In the genomic region with DNA sequence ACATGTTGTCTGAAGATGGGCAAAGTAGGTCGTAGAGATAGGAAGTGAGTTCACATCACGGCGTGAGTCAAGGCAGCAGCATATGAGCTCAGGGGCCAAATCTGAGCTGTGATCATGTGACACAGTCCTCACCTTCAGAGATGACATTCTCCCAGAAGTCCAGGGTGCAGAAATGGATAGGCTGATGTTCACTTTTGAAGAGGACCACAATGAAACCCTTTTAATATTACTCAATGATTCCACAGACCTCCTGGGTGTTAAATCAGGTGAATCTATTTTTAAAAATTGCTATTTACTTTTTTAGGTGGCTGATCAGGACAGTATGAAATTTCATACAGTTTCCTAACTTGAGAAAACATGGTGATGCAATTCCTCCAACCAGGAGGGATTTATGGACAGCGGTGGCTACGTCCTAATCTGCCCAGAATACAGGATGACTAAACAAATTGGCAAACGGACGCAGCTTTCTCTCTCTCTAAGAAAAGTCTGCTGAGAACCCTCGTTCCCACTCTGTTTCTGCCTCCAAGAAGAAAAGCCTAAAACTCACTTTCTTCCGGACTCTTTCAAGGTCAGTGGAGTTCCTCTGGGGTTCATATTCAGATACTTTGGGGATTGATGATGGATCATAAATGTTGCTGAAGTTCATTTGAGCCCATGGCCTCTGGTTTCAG, we compare ENCODE assay signal across 9 cellular contexts. TPM values are rescaled to one million over a fixed set of nuclear protein-coding genes. Genes with fewer than 3 reads are reported as not detected.
DNase-seq lines count a peak whose midpoint lies in the region; ATAC-seq and TF ChIP-seq lines count a peak whose summit lies in the region.
"Had no signal": no experiment of that assay in that cellular context is flagged by ENCODE, and none has a peak within 500 bp of the region (broad histone marks: within the 10 kb centered on the region; RNA-seq: fewer than 3 reads in every experiment).

No MANE protein-coding gene starts in this region.

- DNase-seq in activated CD4-positive, alpha-beta T cell treated with anti-CD3 and anti-CD28 coated beads for 48 hours, result peak; percentile 39
- DNase-seq in activated CD4-positive, alpha-beta T cell treated with anti-CD3 and anti-CD28 coated beads, Interleukin-2, amount 10 ng/mL, durations not matched to agents 7 days and 5 days, result no peak
- no peak for DNase-seq in activated CD4-positive, alpha-beta memory T cell treated with anti-CD3 and anti-CD28 coated beads, Interleukin-2, amount 10 ng/mL, durations not matched to agents 7 days and 5 days
- peak; percentile 98 for DNase-seq in fibroblast of villous mesenchyme (ENCODE audit: low read depth)
- no peak for DNase-seq in stimulated activated effector memory CD8-positive, alpha-beta T cell treated with anti-CD3 and anti-CD28 coated beads, Interleukin-12 subunit alpha, Interleukin-12 subunit beta, amount 100 ng/mL, for 72 hours (ENCODE audit: low spot score in 2 of 2)

- no peak for TF ChIP-seq POLR2A in GM18505 (IDR thresholded peaks at IDR 0.05; ENCODE audit: borderline replicate concordance, extremely low read depth, insufficient read depth, insufficient read length)

- H3K4me3 ChIP-seq in fibroblast of villous mesenchyme (ENCODE audit: low read depth, low read length), result peak overlapping the region; percentile 27
- H3K4me3 ChIP-seq: BLaER1 had no signal

- CTCF ChIA-PET in activated CD4-positive, alpha-beta T cell treated with anti-CD3 and anti-CD28 coated beads, Interleukin-2, amount 10 ng/mL, durations not matched to agents 7 days and 5 days (lab: Charles Lee), result no interaction called here
- CTCF ChIA-PET in activated CD4-positive, alpha-beta memory T cell treated with anti-CD3 and anti-CD28 coated beads, Interleukin-2, amount 10 ng/mL, durations not matched to agents 7 days and 5 days (lab: Charles Lee), result interaction anchor here (0.7 kb wide), 1 partner anchor 874 kb away, joined by 3 read pairs; no protein-coding TSS in a partner anchor

- no peak for TF ChIP-seq CTCF in fibroblast of villous mesenchyme (IDR thresholded peaks at IDR 0.05; ENCODE audit: insufficient read depth, low read depth, low read length)

- H3K36me3 Mint-ChIP-seq in activated CD4-positive, alpha-beta T cell treated with anti-CD3 and anti-CD28 coated beads, Interleukin-2, amount 10 ng/mL, durations not matched to agents 7 days and 5 days (ENCODE audit: low read depth), result no peaks in the 10 kb centered on the region
- peaks cover 3% of the 10 kb centered on the region for H3K36me3 Mint-ChIP-seq in activated CD4-positive, alpha-beta memory T cell treated with anti-CD3 and anti-CD28 coated beads, Interleukin-2, amount 10 ng/mL, durations not matched to agents 7 days and 5 days (ENCODE audit: low read depth)
- peaks cover 14% of the 10 kb centered on the region for H3K36me3 Mint-ChIP-seq in stimulated activated effector memory CD8-positive, alpha-beta T cell treated with anti-CD3 and anti-CD28 coated beads, Interleukin-12 subunit alpha, Interleukin-12 subunit beta, amount 100 ng/mL, for 72 hours

- H3K27ac Mint-ChIP-seq in activated CD4-positive, alpha-beta T cell treated with anti-CD3 and anti-CD28 coated beads, Interleukin-2, amount 10 ng/mL, durations not matched to agents 7 days and 5 days, result no peak overlapping the region
- H3K27ac Mint-ChIP-seq in activated CD4-positive, alpha-beta memory T cell treated with anti-CD3 and anti-CD28 coated beads, Interleukin-2, amount 10 ng/mL, durations not matched to agents 7 days and 5 days, result peak overlapping the region; percentile 87
- peak overlapping the region; percentile 90 for H3K27ac Mint-ChIP-seq in stimulated activated effector memory CD8-positive, alpha-beta T cell treated with anti-CD3 and anti-CD28 coated beads, Interleukin-12 subunit alpha, Interleukin-12 subunit beta, amount 100 ng/mL, for 72 hours

- peaks cover 29% of the 10 kb centered on the region for H3K4me1 Mint-ChIP-seq in activated CD4-positive, alpha-beta T cell treated with anti-CD3 and anti-CD28 coated beads, Interleukin-2, amount 10 ng/mL, durations not matched to agents 7 days and 5 days
- H3K4me1 Mint-ChIP-seq in activated CD4-positive, alpha-beta memory T cell treated with anti-CD3 and anti-CD28 coated beads, Interleukin-2, amount 10 ng/mL, durations not matched to agents 7 days and 5 days, result peaks cover 29% of the 10 kb centered on the region
- H3K4me1 Mint-ChIP-seq in stimulated activated effector memory CD8-positive, alpha-beta T cell treated with anti-CD3 and anti-CD28 coated beads, Interleukin-12 subunit alpha, Interleukin-12 subunit beta, amount 100 ng/mL, for 72 hours, result peaks cover 23% of the 10 kb centered on the region

- ATAC-seq in stimulated activated effector memory CD8-positive, alpha-beta T cell treated with anti-CD3 and anti-CD28 coated beads, Interleukin-12 subunit alpha, Interleukin-12 subunit beta, amount 100 ng/mL, for 72 hours, result peak; percentile 48
- ATAC-seq in HG02623 (IDR thresholded peaks at IDR 0.05; ENCODE audit: unreplicated experiment) (no peak), GM18505 (IDR thresholded peaks at IDR 0.05; ENCODE audit: unreplicated experiment) (no peak), GM21390 (IDR thresholded peaks at IDR 0.05; ENCODE audit: unreplicated experiment) (no peak)

- no peaks in the 10 kb centered on the region for H3K27me3 Mint-ChIP-seq in activated CD4-positive, alpha-beta T cell treated with anti-CD3 and anti-CD28 coated beads, Interleukin-2, amount 10 ng/mL, durations not matched to agents 7 days and 5 days
- no peaks in the 10 kb centered on the region for H3K27me3 Mint-ChIP-seq in activated CD4-positive, alpha-beta memory T cell treated with anti-CD3 and anti-CD28 coated beads, Interleukin-2, amount 10 ng/mL, durations not matched to agents 7 days and 5 days

- H3K9me3 Mint-ChIP-seq in activated CD4-positive, alpha-beta T cell treated with anti-CD3 and anti-CD28 coated beads, Interleukin-2, amount 10 ng/mL, durations not matched to agents 7 days and 5 days, result no peaks in the 10 kb centered on the region
- H3K9me3 Mint-ChIP-seq in activated CD4-positive, alpha-beta memory T cell treated with anti-CD3 and anti-CD28 coated beads, Interleukin-2, amount 10 ng/mL, durations not matched to agents 7 days and 5 days, result no peaks in the 10 kb centered on the region
- H3K9me3 Mint-ChIP-seq in stimulated activated effector memory CD8-positive, alpha-beta T cell treated with anti-CD3 and anti-CD28 coated beads, Interleukin-12 subunit alpha, Interleukin-12 subunit beta, amount 100 ng/mL, for 72 hours, result no peaks in the 10 kb centered on the region

- POLR2A ChIA-PET in activated CD4-positive, alpha-beta T cell treated with anti-CD3 and anti-CD28 coated beads, Interleukin-2, amount 10 ng/mL, durations not matched to agents 7 days and 5 days (lab: Charles Lee), result no interaction called here
- POLR2A ChIA-PET in activated CD4-positive, alpha-beta memory T cell treated with anti-CD3 and anti-CD28 coated beads, Interleukin-2, amount 10 ng/mL, durations not matched to agents 7 days and 5 days (lab: Charles Lee), result interaction anchor here (1.2 to 2.4 kb wide), 2 partner anchors 12 to 14 kb away, joined by 3 to 6 read pairs; no protein-coding TSS in a partner anchor

- H3K4me3 Mint-ChIP-seq in activated CD4-positive, alpha-beta T cell treated with anti-CD3 and anti-CD28 coated beads, Interleukin-2, amount 10 ng/mL, durations not matched to agents 7 days and 5 days, result no peak overlapping the region
- H3K4me3 Mint-ChIP-seq in activated CD4-positive, alpha-beta memory T cell treated with anti-CD3 and anti-CD28 coated beads, Interleukin-2, amount 10 ng/mL, durations not matched to agents 7 days and 5 days, result no peak overlapping the region
- H3K4me3 Mint-ChIP-seq in stimulated activated effector memory CD8-positive, alpha-beta T cell treated with anti-CD3 and anti-CD28 coated beads, Interleukin-12 subunit alpha, Interleukin-12 subunit beta, amount 100 ng/mL, for 72 hours, result peak overlapping the region; percentile 53

RNA-seq across cellular contexts. Expression of a gene that starts 34.4 kb away (rescaled TPM):
- total RNA-seq in activated CD4-positive, alpha-beta T cell treated with anti-CD3 and anti-CD28 coated beads, Interleukin-2, amount 10 ng/mL, durations not matched to agents 7 days and 5 days, result under 1 TPM; 0.67 to 0.71 TPM
- total RNA-seq in activated CD4-positive, alpha-beta memory T cell treated with anti-CD3 and anti-CD28 coated beads, Interleukin-2, amount 10 ng/mL, durations not matched to agents 7 days and 5 days, result under 1 TPM; 0.60 to 0.78 TPM
- total RNA-seq in fibroblast of villous mesenchyme, result 3.2 and 6.0 TPM in 2 replicates

Comparison
In these comparisons a context has a peak if more than half of its experiments do, and no peak if none do; other contexts are left out.
1. DNase-seq: peak in activated CD4-positive, alpha-beta T cell treated with anti-CD3 and anti-CD28 coated beads for 48 hours (single experiment) and fibroblast of villous mesenchyme (single experiment); none in activated CD4-positive, alpha-beta T cell treated with anti-CD3 and anti-CD28 coated beads, Interleukin-2, amount 10 ng/mL, durations not matched to agents 7 days and 5 days (single experiment), activated CD4-positive, alpha-beta memory T cell treated with anti-CD3 and anti-CD28 coated beads, Interleukin-2, amount 10 ng/mL, durations not matched to agents 7 days and 5 days (single experiment) and stimulated activated effector memory CD8-positive, alpha-beta T cell treated with anti-CD3 and anti-CD28 coated beads, Interleukin-12 subunit alpha, Interleukin-12 subunit beta, amount 100 ng/mL, for 72 hours (0 of 2).